In the genomic region with DNA sequence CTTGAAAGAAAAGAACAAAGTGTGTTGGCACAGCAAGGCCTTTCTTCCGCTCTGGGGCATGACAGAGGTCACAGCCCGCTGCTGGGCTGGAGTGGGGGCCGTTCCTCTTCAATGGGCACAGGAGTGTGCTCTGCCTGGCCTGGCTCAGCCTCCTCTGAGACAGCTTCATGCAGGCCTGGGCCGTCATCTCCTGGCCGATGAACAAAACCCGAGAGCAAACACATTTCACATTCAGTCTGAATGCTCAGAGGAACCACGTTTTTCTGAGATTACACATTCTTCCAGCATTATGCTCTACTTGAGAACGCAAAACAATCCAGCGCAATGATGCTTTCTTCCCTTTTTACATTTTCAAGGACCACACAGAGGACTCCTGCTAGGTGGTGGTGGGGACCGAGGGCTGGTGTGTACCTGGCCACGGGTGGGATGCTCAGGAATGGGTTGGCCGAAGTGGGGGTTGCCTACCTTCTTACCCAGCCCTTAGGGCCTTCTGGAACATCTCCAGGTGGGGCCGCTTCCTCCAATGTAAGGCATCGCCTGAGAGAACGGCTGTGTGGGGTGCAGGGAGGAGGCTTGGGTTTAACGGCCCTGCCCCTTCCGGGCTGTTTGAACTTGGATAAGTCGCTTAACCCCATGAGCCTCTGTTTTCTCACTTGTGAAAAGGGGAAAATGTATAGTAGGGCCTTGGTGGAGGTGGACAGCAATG, we compare ENCODE assay signal across 9 cellular contexts. TPM values are rescaled to one million over a fixed set of nuclear protein-coding genes. Genes with fewer than 3 reads are reported as not detected.
A peak's percentile ranks its signal among the peaks of the same experiment; 100 is the strongest.
DNase-seq lines count a peak whose midpoint lies in the region; ATAC-seq and TF ChIP-seq lines count a peak whose summit lies in the region.
"Had no signal": no experiment of that assay in that cellular context is flagged by ENCODE, and none has a peak within 500 bp of the region (broad histone marks: within the 10 kb centered on the region; RNA-seq: fewer than 3 reads in every experiment).

No MANE protein-coding gene starts in this region.

- H4K91ac ChIP-seq in H9 (ENCODE audit: insufficient read length, low read depth, low read length) = no peak overlapping the region

- no peaks in the 10 kb centered on the region for H3K4me1 ChIP-seq in H9 (ENCODE audit: insufficient read depth, low read length)

- no peaks in the 10 kb centered on the region for H3K79me1 ChIP-seq in H9 (ENCODE audit: insufficient read depth, low read depth, low read length, poor library complexity, severe bottlenecking)

- CTCF ChIA-PET in BJ (lab: Yijun Ruan, JAX) = interaction anchor here (1.0 kb wide), 2 partner anchors 116 to 364 kb away, joined by 3 to 4 read pairs; no protein-coding TSS in a partner anchor

- H3T11ph ChIP-seq in H9 (ENCODE audit: low read length) = no peak overlapping the region

- peaks cover 6 to 7% of the 10 kb centered on the region in 2 experiments; a peak in 4 of 5 replicates for H3K9me3 Mint-ChIP-seq in H9

- ATAC-seq in esophagus mucosa (peak; percentile 33), HG02840 (IDR thresholded peaks at IDR 0.05; ENCODE audit: low FRiP score, unreplicated experiment) (no peak)

- no peak overlapping the region for H3K4me3 ChIP-seq in BJ (ENCODE audit: low read depth, low read length)

- H3K36me3 ChIP-seq in BJ (ENCODE audit: control insufficient read depth, insufficient read depth, low read length) = no peaks in the 10 kb centered on the region

- no peak overlapping the region for H3K18ac ChIP-seq in H9 (ENCODE audit: insufficient read length, low read depth, low read length)

- H2AFZ ChIP-seq in H9 (ENCODE audit: low read length) = no peak overlapping the region

- H3K9ac ChIP-seq in H9 (ENCODE audit: extremely low read depth, insufficient read length, low read length) = no peak overlapping the region

- no peak overlapping the region for H3K56ac ChIP-seq in H9 (ENCODE audit: insufficient read length, low read depth, low read length)

- H2BK12ac ChIP-seq in H9 (ENCODE audit: insufficient read length, low read depth, low read length) = no peak overlapping the region

- DNase-seq in BJ (ENCODE audit: low read depth) (peak; percentile 84), NCI-H510A treated with DMSO at 0.1 percent for 48 hours (lab: John Stamatoyannopoulos, UW) (peak; percentile 74), non-pigmented ciliary epithelial cell (ENCODE audit: low read depth) (peak; percentile 70), NCI-H345 (lab: John Stamatoyannopoulos, UW) (no peak), anterior cingulate cortex (lab: John Stamatoyannopoulos, UW) (no peak), H9 (no peak)
- DNase-seq: NCI-H524 had no signal

- H3K4me1 Mint-ChIP-seq in H9 = peaks cover 12 to 19% of the 10 kb centered on the region in 2 experiments

- no peak overlapping the region for H2AK5ac ChIP-seq in H9 (ENCODE audit: insufficient read length, low read length)

- H3K14ac ChIP-seq in H9 (ENCODE audit: insufficient read depth, low read length) = no peak overlapping the region

- H3K79me2 ChIP-seq in H9 (ENCODE audit: insufficient read depth, low read length) = no peaks in the 10 kb centered on the region

- WGBS in H9 (ENCODE audit: extremely low coverage, insufficient read length, low lambda C conversion rate) = no CpG with 5 or more reads among the region's 18 CpGs

- POLR2A ChIA-PET in BJ (lab: Charles Lee) = interaction anchor here (0.5 to 0.8 kb wide), 3 partner anchors 22 to 299 kb away, joined by 3 to 11 read pairs (median 7); no protein-coding TSS in a partner anchor

- H2BK20ac ChIP-seq in H9 (ENCODE audit: low read depth, low read length, poor library complexity, severe bottlenecking) = no peak overlapping the region

- H3K4ac ChIP-seq in H9 (ENCODE audit: low read depth, low read length) = no peak overlapping the region

- peak overlapping the region in 1 of 3 experiments; percentile 14; a peak in 1 of 7 replicates for H3K27ac Mint-ChIP-seq in H9

- no peak overlapping the region for H2BK120ac ChIP-seq in H9 (ENCODE audit: low read depth, low read length, poor library complexity, severe bottlenecking)

- H3K27me3 ChIP-seq in BJ (ENCODE audit: control insufficient read depth, insufficient read depth, low read length) (no peaks in the 10 kb centered on the region), H9 (ENCODE audit: insufficient read depth, low read length) (no peaks in the 10 kb centered on the region)

- H2BK5ac ChIP-seq in H9 (ENCODE audit: insufficient read length, low read length) = no peak overlapping the region

- H3K4me3 Mint-ChIP-seq in H9 = no peak overlapping the region

- H3K4me2 ChIP-seq in H9 (ENCODE audit: insufficient read depth, insufficient read length, low read length) = no peak overlapping the region

- H3K9me3 ChIP-seq in H9 (ENCODE audit: control insufficient read depth, low read depth, low read length) = no peaks in the 10 kb centered on the region

- no peak overlapping the region for H3K23ac ChIP-seq in H9 (ENCODE audit: insufficient read length, low read depth, low read length)

- no peak overlapping the region for H4K5ac ChIP-seq in H9 (ENCODE audit: insufficient read length, low read depth, low read length)

- H3K27me3 Mint-ChIP-seq in H9 (ENCODE audit: low read depth) = peaks cover 1% of the 10 kb centered on the region; the same call in 1 of the 2 replicates

- H4K8ac ChIP-seq in H9 (replicated peaks; ENCODE audit: insufficient read length, low read depth, low read length) = no peak overlapping the region

- H4K20me1 ChIP-seq in H9 (ENCODE audit: control insufficient read depth, insufficient read depth, insufficient read length) = no peaks in the 10 kb centered on the region

- TF ChIP-seq CTCF in BJ (IDR thresholded peaks at IDR 0.05; ENCODE audit: insufficient read depth, low read depth, low read length) (peak; percentile 11; the same call in 1 of the 2 replicates), H9 (conservative IDR thresholded peaks at IDR 0.05) (no peak)

- no peak overlapping the region for H2BK15ac ChIP-seq in H9 (ENCODE audit: low read depth, low read length)

- peaks cover 2% of the 10 kb centered on the region for H3K23me2 ChIP-seq in H9 (ENCODE audit: insufficient read length, low read depth, low read length, poor library complexity, severe bottlenecking)

- H3K36me3 Mint-ChIP-seq in H9 (ENCODE audit: insufficient read depth in 1 of 3, low read depth in 3 of 3) = peaks cover 0 to 4% (median under 1%) of the 10 kb centered on the region in 3 experiments; a peak in 4 of 7 replicates

- no peak overlapping the region for H3K27ac ChIP-seq in H9 (ENCODE audit: insufficient read length, low read depth, low read length)

RNA-seq across cellular contexts. Expression of a gene that starts 34.8 kb away (rescaled TPM):
- polyA plus RNA-seq in BJ (2011; rRNA removed) = 7.0 and 7.6 TPM in 2 replicates
- polyA minus RNA-seq in BJ (2011; rRNA and poly(A)+ RNA removed) = 3.5 and 4.2 TPM in 2 replicates
- total RNA-seq in esophagus mucosa (1.4 TPM), H9 (2021) (20.0 and 21.3 TPM in 2 replicates)

Comparison
In these comparisons a context has a peak if more than half of its experiments do, and no peak if none do; other contexts are left out.
1. DNase-seq: peak in BJ (single experiment), NCI-H510A treated with DMSO at 0.1 percent for 48 hours (single experiment) and non-pigmented ciliary epithelial cell (single experiment); none in NCI-H345 (single experiment), anterior cingulate cortex (0 of 58) and H9 (single experiment).